26 cellular contexts compared by ENCODE assay signal in genomic region chr5:140502834-140503233, GRCh38. TPM values are rescaled to one million over a fixed set of nuclear protein-coding genes. Genes with fewer than 3 reads are reported as not detected.
DNase-seq lines count a peak whose midpoint lies in the region; ATAC-seq, FAIRE-seq and TF ChIP-seq lines count a peak whose summit lies in the region.
"Had no signal": no experiment of that assay in that cellular context is flagged by ENCODE, and none has a peak within 500 bp of the region (broad histone marks: within the 10 kb centered on the region; RNA-seq: fewer than 3 reads in every experiment).

No MANE protein-coding gene starts in this region.

- H3K4me1 Mint-ChIP-seq in activated CD4-positive, alpha-beta T cell treated with anti-CD3 and anti-CD28 coated beads for 36 hours, result peaks cover 1% of the 10 kb centered on the region
- peaks cover 4% of the 10 kb centered on the region for H3K4me1 Mint-ChIP-seq in activated CD4-positive, alpha-beta T cell treated with anti-CD3 and anti-CD28 coated beads, Interleukin-2, amount 10 ng/mL, durations not matched to agents 7 days and 5 days
- no peaks in the 10 kb centered on the region for H3K4me1 Mint-ChIP-seq in activated T-helper 17 cell treated with anti-CD3 and anti-CD28 coated beads, Interleukin-2, amount 50 U/mL, for 72 hours
- H3K4me1 Mint-ChIP-seq in stimulated activated effector memory CD8-positive, alpha-beta T cell treated with anti-CD3 and anti-CD28 coated beads, Interleukin-12 subunit alpha, Interleukin-12 subunit beta, amount 100 ng/mL, for 72 hours, result no peaks in the 10 kb centered on the region
- H3K4me1 Mint-ChIP-seq: B cell, CD14-positive monocyte had no signal

- no peak overlapping the region for H3K9ac ChIP-seq in kidney (ENCODE audit: low read length in 2 of 2)
- H3K9ac ChIP-seq: BLaER1 treated with 17β-estradiol and CSF1 and Interleukin-3, amounts not matched to agents 10 nM and 100 nM had no signal

- intact Hi-C loops in activated CD4-positive, alpha-beta T cell treated with anti-CD3 and anti-CD28 coated beads for 36 hours (cut with DNase I, micrococcal nuclease), result no loop called here
- intact Hi-C loops in kidney (cut with DNase I), result no loop called here

- H3K27me3 Mint-ChIP-seq in activated CD4-positive, alpha-beta T cell treated with anti-CD3 and anti-CD28 coated beads for 36 hours, result no peaks in the 10 kb centered on the region
- no peaks in the 10 kb centered on the region for H3K27me3 Mint-ChIP-seq in activated CD4-positive, alpha-beta T cell treated with anti-CD3 and anti-CD28 coated beads, Interleukin-2, amount 10 ng/mL, durations not matched to agents 7 days and 5 days
- H3K27me3 Mint-ChIP-seq in activated T-helper 17 cell treated with anti-CD3 and anti-CD28 coated beads, Interleukin-2, amount 50 U/mL, for 72 hours, result no peaks in the 10 kb centered on the region
- H3K27me3 Mint-ChIP-seq: B cell; CD4-positive, alpha-beta memory T cell; CD4-positive, CD25-positive, alpha-beta regulatory T cell had no signal

- POLR2A ChIA-PET in activated CD4-positive, alpha-beta T cell treated with anti-CD3 and anti-CD28 coated beads for 36 hours (lab: Charles Lee), result no interaction called here
- POLR2A ChIA-PET in activated CD4-positive, alpha-beta T cell treated with anti-CD3 and anti-CD28 coated beads, Interleukin-2, amount 10 ng/mL, durations not matched to agents 7 days and 5 days (lab: Charles Lee), result no interaction called here

- H3K4me1 ChIP-seq in kidney (ENCODE audit: control insufficient read depth in 1 of 2, insufficient read depth in 1 of 2, low read depth in 1 of 2, low read length in 2 of 2), result no peaks in the 10 kb centered on the region
- H3K4me1 ChIP-seq: BLaER1 treated with 17β-estradiol and CSF1 and Interleukin-3, amounts not matched to agents 10 nM and 100 nM; Caco-2 had no signal

- no peak overlapping the region for H3K27ac Mint-ChIP-seq in activated CD4-positive, alpha-beta T cell treated with anti-CD3 and anti-CD28 coated beads for 36 hours
- H3K27ac Mint-ChIP-seq in activated CD4-positive, alpha-beta T cell treated with anti-CD3 and anti-CD28 coated beads, Interleukin-2, amount 10 ng/mL, durations not matched to agents 7 days and 5 days, result no peak overlapping the region
- H3K27ac Mint-ChIP-seq in activated T-helper 17 cell treated with anti-CD3 and anti-CD28 coated beads, Interleukin-2, amount 50 U/mL, for 72 hours, result no peak overlapping the region
- H3K27ac Mint-ChIP-seq in stimulated activated effector memory CD8-positive, alpha-beta T cell treated with anti-CD3 and anti-CD28 coated beads, Interleukin-12 subunit alpha, Interleukin-12 subunit beta, amount 100 ng/mL, for 72 hours, result peak overlapping the region; percentile 12
- H3K27ac Mint-ChIP-seq: B cell; CD14-positive monocyte; CD4-positive, alpha-beta memory T cell had no signal

- no peak for DNase-seq in activated CD4-positive, alpha-beta T cell treated with anti-CD3 and anti-CD28 coated beads for 36 hours
- no peak for DNase-seq in activated CD4-positive, alpha-beta T cell treated with anti-CD3 and anti-CD28 coated beads, Interleukin-2, amount 10 ng/mL, durations not matched to agents 7 days and 5 days
- DNase-seq in GM18507 (ENCODE audit: extremely low spot score, insufficient read length, low read depth), result no peak
- DNase-seq in stimulated activated effector memory CD8-positive, alpha-beta T cell treated with anti-CD3 and anti-CD28 coated beads, Interleukin-12 subunit alpha, Interleukin-12 subunit beta, amount 100 ng/mL, for 72 hours (ENCODE audit: low spot score in 2 of 2), result no peak
- no peak for DNase-seq in kidney
- DNase-seq in DMS79 treated with DMSO at 0.1 percent for 48 hours (lab: John Stamatoyannopoulos, UW), result no peak
- DNase-seq in activated T-cell treated with anti-CD3 and anti-CD28 coated beads, Interleukin-2, amount 50 U/mL, for 48 hours, result no peak
- DNase-seq: AML-193; Caco-2; Calu3; CD4-positive, alpha-beta memory T cell; CD4-positive, CD25-positive, alpha-beta regulatory T cell; DND-41; EL; GF-D8 had no signal

- no peak overlapping the region for H3K4me3 ChIP-seq in kidney (ENCODE audit: low read length in 2 of 2)
- H3K4me3 ChIP-seq: A549; BLaER1 treated with 17β-estradiol and CSF1 and Interleukin-3, amounts not matched to agents 10 nM and 100 nM had no signal

- CTCF ChIA-PET in activated CD4-positive, alpha-beta T cell treated with anti-CD3 and anti-CD28 coated beads for 36 hours (lab: Charles Lee), result interaction anchor here (1.0 kb wide), 1 partner anchor 66 kb away, joined by 3 read pairs; no protein-coding TSS in a partner anchor
- CTCF ChIA-PET in activated CD4-positive, alpha-beta T cell treated with anti-CD3 and anti-CD28 coated beads, Interleukin-2, amount 10 ng/mL, durations not matched to agents 7 days and 5 days (lab: Charles Lee), result no interaction called here

- no peaks in the 10 kb centered on the region for H3K9me3 Mint-ChIP-seq in activated CD4-positive, alpha-beta T cell treated with anti-CD3 and anti-CD28 coated beads for 36 hours (ENCODE audit: low read depth)
- H3K9me3 Mint-ChIP-seq in activated CD4-positive, alpha-beta T cell treated with anti-CD3 and anti-CD28 coated beads, Interleukin-2, amount 10 ng/mL, durations not matched to agents 7 days and 5 days, result no peaks in the 10 kb centered on the region
- no peaks in the 10 kb centered on the region for H3K9me3 Mint-ChIP-seq in activated T-helper 17 cell treated with anti-CD3 and anti-CD28 coated beads, Interleukin-2, amount 50 U/mL, for 72 hours
- H3K9me3 Mint-ChIP-seq in stimulated activated effector memory CD8-positive, alpha-beta T cell treated with anti-CD3 and anti-CD28 coated beads, Interleukin-12 subunit alpha, Interleukin-12 subunit beta, amount 100 ng/mL, for 72 hours, result no peaks in the 10 kb centered on the region
- H3K9me3 Mint-ChIP-seq: CD14-positive monocyte; CD4-positive, alpha-beta memory T cell; CD4-positive, CD25-positive, alpha-beta regulatory T cell had no signal

- FAIRE-seq in GM18507 (lab: Jason Lieb, UNC) (peak; percentile 18), kidney (lab: Jason Lieb, UNC) (no peak)
- FAIRE-seq: A549, D721Med, GM12891, GM19239 had no signal

- no peak overlapping the region for H3K27ac ChIP-seq in kidney (ENCODE audit: low read depth in 2 of 2, low read length in 2 of 2)
- H3K27ac ChIP-seq: 22Rv1; A549; BLaER1 treated with 17β-estradiol and CSF1 and Interleukin-3, amounts not matched to agents 10 nM and 100 nM had no signal

- TF ChIP-seq CTCF in kidney (IDR thresholded peaks at IDR 0.05; ENCODE audit: borderline replicate concordance, extremely low read depth, insufficient read depth), result no peak

- H3K9me3 ChIP-seq in kidney (ENCODE audit: control insufficient read depth in 1 of 2, low read length in 2 of 2), result no peaks in the 10 kb centered on the region
- H3K9me3 ChIP-seq: A549; BLaER1 treated with 17β-estradiol and CSF1 and Interleukin-3, amounts not matched to agents 10 nM and 100 nM; Caco-2 had no signal

- H3K36me3 ChIP-seq in kidney (ENCODE audit: control insufficient read depth in 1 of 2, insufficient read depth in 2 of 2, low read length in 2 of 2), result peaks cover 10 to 30% of the 10 kb centered on the region in 2 donors

- peaks cover 15% of the 10 kb centered on the region for H3K36me3 Mint-ChIP-seq in activated CD4-positive, alpha-beta T cell treated with anti-CD3 and anti-CD28 coated beads for 36 hours (ENCODE audit: low read depth)
- H3K36me3 Mint-ChIP-seq in activated CD4-positive, alpha-beta T cell treated with anti-CD3 and anti-CD28 coated beads, Interleukin-2, amount 10 ng/mL, durations not matched to agents 7 days and 5 days (ENCODE audit: low read depth), result peaks cover 20% of the 10 kb centered on the region
- H3K36me3 Mint-ChIP-seq in activated T-helper 17 cell treated with anti-CD3 and anti-CD28 coated beads, Interleukin-2, amount 50 U/mL, for 72 hours (ENCODE audit: low read depth), result peaks cover 59% of the 10 kb centered on the region
- H3K36me3 Mint-ChIP-seq in stimulated activated effector memory CD8-positive, alpha-beta T cell treated with anti-CD3 and anti-CD28 coated beads, Interleukin-12 subunit alpha, Interleukin-12 subunit beta, amount 100 ng/mL, for 72 hours, result peaks cover 85% of the 10 kb centered on the region

- peak; percentile 47 for ATAC-seq in activated CD4-positive, alpha-beta T cell treated with anti-CD3 and anti-CD28 coated beads for 36 hours
- ATAC-seq in activated T-helper 17 cell treated with anti-CD3 and anti-CD28 coated beads, Interleukin-2, amount 50 U/mL, for 72 hours (replicated peaks), result peak; percentile 53
- peak; percentile 78 for ATAC-seq in stimulated activated effector memory CD8-positive, alpha-beta T cell treated with anti-CD3 and anti-CD28 coated beads, Interleukin-12 subunit alpha, Interleukin-12 subunit beta, amount 100 ng/mL, for 72 hours
- ATAC-seq: A549 had no signal

- H3K4me3 Mint-ChIP-seq in activated CD4-positive, alpha-beta T cell treated with anti-CD3 and anti-CD28 coated beads for 36 hours, result no peak overlapping the region
- no peak overlapping the region for H3K4me3 Mint-ChIP-seq in activated CD4-positive, alpha-beta T cell treated with anti-CD3 and anti-CD28 coated beads, Interleukin-2, amount 10 ng/mL, durations not matched to agents 7 days and 5 days
- no peak overlapping the region for H3K4me3 Mint-ChIP-seq in activated T-helper 17 cell treated with anti-CD3 and anti-CD28 coated beads, Interleukin-2, amount 50 U/mL, for 72 hours
- no peak overlapping the region for H3K4me3 Mint-ChIP-seq in stimulated activated effector memory CD8-positive, alpha-beta T cell treated with anti-CD3 and anti-CD28 coated beads, Interleukin-12 subunit alpha, Interleukin-12 subunit beta, amount 100 ng/mL, for 72 hours
- H3K4me3 Mint-ChIP-seq: B cell; CD14-positive monocyte; CD4-positive, alpha-beta memory T cell; CD4-positive, CD25-positive, alpha-beta regulatory T cell had no signal

RNA-seq across cellular contexts. Expression of gene EIF4EBP3, which starts 44.6 kb away (rescaled TPM):
- 10 to 100 TPM; 15.8 to 17.3 TPM for total RNA-seq in activated CD4-positive, alpha-beta T cell treated with anti-CD3 and anti-CD28 coated beads for 36 hours
- total RNA-seq in activated CD4-positive, alpha-beta T cell treated with anti-CD3 and anti-CD28 coated beads, Interleukin-2, amount 10 ng/mL, durations not matched to agents 7 days and 5 days, result 1 to 10 TPM; 9.5 to 9.7 TPM
- total RNA-seq in activated T-helper 17 cell treated with anti-CD3 and anti-CD28 coated beads, Interleukin-2, amount 50 U/mL, for 72 hours, result 10 to 100 TPM in 1 of 2 donors, 1 to 10 TPM in 1; 8.9 to 11.8 TPM
- 22.6 TPM for total RNA-seq in kidney
- polyA plus RNA-seq in kidney (ENCODE audit: insufficient read depth, low read depth, low replicate concordance), result 48.8 TPM
- total RNA-seq: A172, Daoy had no signal

RNA-seq across cellular contexts. Expression of gene SRA1, which starts 54.4 kb away (rescaled TPM):
- total RNA-seq in activated CD4-positive, alpha-beta T cell treated with anti-CD3 and anti-CD28 coated beads for 36 hours, result 10 to 100 TPM; 33.2 to 47.3 TPM
- 10 to 100 TPM; 32.4 to 38.0 TPM for total RNA-seq in activated CD4-positive, alpha-beta T cell treated with anti-CD3 and anti-CD28 coated beads, Interleukin-2, amount 10 ng/mL, durations not matched to agents 7 days and 5 days
- total RNA-seq in activated T-helper 17 cell treated with anti-CD3 and anti-CD28 coated beads, Interleukin-2, amount 50 U/mL, for 72 hours, result 10 to 100 TPM; 32.3 to 39.1 TPM
- 31.3 TPM for total RNA-seq in kidney
- polyA plus RNA-seq in kidney (ENCODE audit: insufficient read depth, low read depth, low replicate concordance), result 52.4 TPM
